Comparison of ENCODE assay signal across 22 cellular contexts in the genomic region with DNA sequence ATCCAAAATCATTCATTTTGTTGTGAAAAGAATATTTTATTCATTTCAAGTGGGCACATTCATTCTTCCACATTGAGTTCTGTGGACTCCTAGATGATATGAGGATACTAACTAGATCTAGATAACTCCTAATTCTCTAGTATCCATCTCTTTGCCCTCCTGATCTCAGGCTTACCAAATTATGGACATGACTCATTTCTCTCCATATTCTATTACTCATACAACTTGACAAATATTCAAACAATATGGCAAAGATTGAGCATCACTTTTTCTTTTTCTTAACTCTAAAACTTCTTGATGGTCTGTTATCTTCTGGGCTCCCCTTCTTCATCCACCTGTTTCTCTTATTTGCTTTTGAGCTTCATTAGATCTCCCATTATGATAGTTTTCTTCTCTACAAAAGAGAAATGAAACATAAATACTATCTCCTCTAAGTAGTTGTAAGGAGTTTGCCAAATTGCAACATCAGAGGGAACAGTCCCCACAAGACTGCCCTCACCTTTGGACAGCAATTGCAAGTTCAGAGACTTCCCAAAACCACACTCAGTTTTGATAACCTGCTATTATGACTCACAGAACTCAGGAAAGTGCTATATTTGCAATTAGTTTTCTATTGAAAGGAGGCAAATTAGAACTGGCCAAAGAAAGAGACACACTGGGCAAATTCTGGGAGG.
DNase-seq lines count a peak whose midpoint lies in the region; TF ChIP-seq lines count a peak whose summit lies in the region.
"Had no signal": no experiment of that assay in that cellular context is flagged by ENCODE, and none has a peak within 500 bp of the region (broad histone marks: within the 10 kb centered on the region; RNA-seq: fewer than 3 reads in every experiment).

No MANE protein-coding gene starts in this region.

- H3K27ac ChIP-seq in ACC112 (ENCODE audit: low read depth, low read length) = peak overlapping the region; percentile 70
- H3K27ac ChIP-seq in right atrium auricular region = no peak overlapping the region
- no peak overlapping the region for H3K27ac ChIP-seq in uterus
- H3K27ac ChIP-seq: brain microvascular endothelial cell, coronary artery, gastrocnemius medialis, spleen, transverse colon had no signal

- H3K79me2 ChIP-seq in ACC112 (ENCODE audit: control insufficient read depth, insufficient read depth, low read length, unreplicated experiment) = no peaks in the 10 kb centered on the region

- H3K9me3 ChIP-seq in right atrium auricular region (no peaks in the 10 kb centered on the region), uterus (no peaks in the 10 kb centered on the region)
- H3K9me3 ChIP-seq: gastrocnemius medialis, spleen, transverse colon had no signal

- H3K4me3 ChIP-seq in ACC112 (ENCODE audit: low read depth, low read length) (peak overlapping the region; percentile 17; the same call in 1 of the 2 replicates), choroid plexus epithelial cell (ENCODE audit: low read depth, low read length) (no peak overlapping the region), right atrium auricular region (no peak overlapping the region), uterus (no peak overlapping the region)
- H3K4me3 ChIP-seq: coronary artery, gastrocnemius medialis, spleen, transverse colon had no signal

- no peak for TF ChIP-seq CTCF in choroid plexus epithelial cell (conservative IDR thresholded peaks at IDR 0.05; ENCODE audit: low read depth, low read length)
- TF ChIP-seq CTCF in right atrium auricular region (IDR thresholded peaks at IDR 0.05) = no peak
- no peak for TF ChIP-seq CTCF in uterus (IDR thresholded peaks at IDR 0.05)

- H3K27me3 ChIP-seq in ACC112 (ENCODE audit: insufficient read depth, low read length) = no peaks in the 10 kb centered on the region
- H3K27me3 ChIP-seq in right atrium auricular region = no peaks in the 10 kb centered on the region
- H3K27me3 ChIP-seq in uterus = no peaks in the 10 kb centered on the region
- H3K27me3 ChIP-seq: brain microvascular endothelial cell, gastrocnemius medialis, spleen, transverse colon had no signal

- no peak for TF ChIP-seq POLR2A in uterus (IDR thresholded peaks at IDR 0.05)

- H3K36me3 ChIP-seq in ACC112 (ENCODE audit: insufficient read depth, low read length) = no peaks in the 10 kb centered on the region
- H3K36me3 ChIP-seq in right atrium auricular region = no peaks in the 10 kb centered on the region
- no peaks in the 10 kb centered on the region for H3K36me3 ChIP-seq in uterus
- H3K36me3 ChIP-seq: brain microvascular endothelial cell, gastrocnemius medialis, spleen, transverse colon had no signal

- intact Hi-C loops in uterus (cut with DNase I; ENCODE audit: low total_unique reads) = no loop called here

- H2AFZ ChIP-seq in ACC112 (ENCODE audit: low read length, unreplicated experiment) = peak overlapping the region; percentile 10

- H3K4me1 ChIP-seq in ACC112 (ENCODE audit: control insufficient read depth, insufficient read depth, low read length, unreplicated experiment) (peaks cover 17% of the 10 kb centered on the region), right atrium auricular region (no peaks in the 10 kb centered on the region), uterus (no peaks in the 10 kb centered on the region)
- H3K4me1 ChIP-seq: spleen, transverse colon had no signal

- DNase-seq in M059J (ENCODE audit: low read depth) (peak; percentile 24), choroid plexus epithelial cell (ENCODE audit: low read depth) (peak; percentile 42), iris pigment epithelial cell (ENCODE audit: low read depth) (peak; percentile 57), NCI-H524 treated with DMSO at 0.1 percent for 48 hours (lab: John Stamatoyannopoulos, UW) (no peak), NCI-H1092 (lab: John Stamatoyannopoulos, UW) (no peak), right atrium auricular region (ENCODE audit: low spot score) (no peak), uterus (no peak)
- DNase-seq: activated CD4-positive, alpha-beta T cell treated with anti-CD3 and anti-CD28 coated beads, Interleukin-2, amount 50 U/mL, for 48 hours; activated CD4-positive, CD25-positive, alpha-beta regulatory T cell; activated effector memory CD4-positive, alpha-beta T cell treated with Interleukin-2 at 50 U/mL for 16 hours; brain microvascular endothelial cell; DMS79 treated with DMSO at 0.1 percent for 48 hours; gastrocnemius medialis; NCI-H1417 treated with DMSO at 0.1 percent for 48 hours; NK-92 treated with Interleukin-12 subunit alpha and Interleukin-12 subunit beta, amount 100 ng/mL, for 24 hours; spleen; stimulated activated CD4-positive, alpha-beta T cell treated with anti-CD3 and anti-CD28 coated beads, Interleukin-4, amount 100 ng/mL, for 1 hour; stimulated activated naive CD8-positive, alpha-beta T cell treated with anti-CD3 and anti-CD28 coated beads, Interleukin-15, Interleukin-2, amounts not matched to agents 100 U/mL and 50 U/mL, for 24 hours; T-helper 9 cell; transverse colon had no signal

Comparison
In these comparisons a context has a peak if more than half of its experiments do, and no peak if none do; other contexts are left out.
1. DNase-seq: peak in M059J (single experiment), choroid plexus epithelial cell (single experiment) and iris pigment epithelial cell (single experiment); none in NCI-H524 treated with DMSO at 0.1 percent for 48 hours (single experiment), NCI-H1092 (single experiment), right atrium auricular region (single experiment) and uterus (0 of 2).